Comparison of ENCODE assay signal across 31 cellular contexts in the genomic region with DNA sequence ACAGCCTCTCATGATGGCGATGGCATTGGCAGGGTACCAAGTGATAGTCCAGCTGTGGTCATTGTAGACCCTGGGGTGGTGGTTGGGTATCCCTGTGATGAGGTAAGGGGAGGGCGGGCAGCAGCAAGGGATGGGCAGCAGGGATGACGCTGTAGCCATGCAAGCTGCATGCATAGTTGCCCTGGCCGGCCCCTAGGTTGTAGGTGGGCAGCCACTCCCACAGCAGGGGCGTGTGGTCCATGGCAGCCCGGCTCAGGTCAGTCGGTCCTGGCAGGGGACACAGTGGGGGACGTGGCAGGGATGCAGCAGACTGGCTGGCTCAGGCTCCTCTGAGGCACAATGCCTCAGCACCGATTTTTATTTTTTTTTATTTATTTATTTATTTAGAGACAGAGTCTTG.
"Had no signal": no experiment of that assay in that cellular context is flagged by ENCODE, and none has a peak within 500 bp of the region (broad histone marks: within the 10 kb centered on the region; RNA-seq: fewer than 3 reads in every experiment).

No MANE protein-coding gene starts in this region.

- ATAC-seq: activated CD4-positive, alpha-beta T cell treated with anti-CD3 and anti-CD28 coated beads for 36 hours; activated CD8-positive, alpha-beta memory T cell treated with anti-CD3 and anti-CD28 coated beads, Interleukin-2, amount 10 ng/mL, durations not matched to agents 7 days and 5 days; activated CD8-positive, alpha-beta T cell treated with anti-CD3 and anti-CD28 coated beads, Interleukin-2, amount 10 ng/mL, durations not matched to agents 7 days and 5 days; activated naive CD4-positive, alpha-beta T cell treated with anti-CD3 and anti-CD28 coated beads, Interleukin-2, amount 50 U/mL, for 72 hours; activated T-cell treated with anti-CD3 and anti-CD28 coated beads, Interleukin-2, amount 50 U/mL, for 72 hours; effector memory CD8-positive, alpha-beta T cell; foreskin keratinocyte; gastrocnemius medialis had no signal

- H3K4me3 ChIP-seq: ascending aorta, breast epithelium, cardiac muscle cell, esophagus muscularis mucosa, gastrocnemius medialis, heart right ventricle had no signal

- DNase-seq: activated CD4-positive, alpha-beta memory T cell treated with anti-CD3 and anti-CD28 coated beads for 36 hours; activated CD4-positive, alpha-beta T cell treated with anti-CD3 and anti-CD28 coated beads for 36 hours; activated CD4-positive, alpha-beta T cell treated with anti-CD3 and anti-CD28 coated beads, Interleukin-2, amount 10 ng/mL, durations not matched to agents 24 days and 14 days; activated CD4-positive, CD25-positive, alpha-beta regulatory T cell; activated CD4-positive, CD25-positive, alpha-beta regulatory T cell treated with anti-CD3 and anti-CD28 coated beads, Interleukin-2, amount 50 U/mL, for 72 hours; activated CD8-positive, alpha-beta memory T cell treated with anti-CD3 and anti-CD28 coated beads, Interleukin-2, amount 10 ng/mL, durations not matched to agents 7 days and 5 days; activated CD8-positive, alpha-beta memory T cell treated with anti-CD3 and anti-CD28 coated beads, Interleukin-2, amount 50 U/mL, for 4 hours; activated CD8-positive, alpha-beta T cell treated with anti-CD3 and anti-CD28 coated beads, Interleukin-2, amount 10 ng/mL, durations not matched to agents 7 days and 5 days; activated gamma-delta T cell; activated naive CD4-positive, alpha-beta T cell; activated naive CD4-positive, alpha-beta T cell treated with anti-CD3 and anti-CD28 coated beads, Interleukin-2, amount 10 ng/mL, durations not matched to agents 7 days and 5 days; activated naive CD8-positive, alpha-beta T cell treated with anti-CD3 and anti-CD28 coated beads, Interleukin-2, amount 10 ng/mL, durations not matched to agents 7 days and 5 days; activated T-cell treated with anti-CD3 and anti-CD28 coated beads, Interleukin-2, amount 50 U/mL, for 1 hour; activated T-cell treated with anti-CD3 and anti-CD28 coated beads, Interleukin-2, amount 50 U/mL, for 72 hours; central memory CD4-positive, alpha-beta T cell; cerebellar nuclear complex; cortex of kidney; dermis blood vessel endothelial cell; effector CD4-positive, alpha-beta T cell; effector memory CD8-positive, alpha-beta T cell; erythroblast; foreskin keratinocyte; gastrocnemius medialis; glutamatergic neuron; heart right ventricle; T-helper 2 cell had no signal

- H3K27ac ChIP-seq: ascending aorta, breast epithelium, cardiac muscle cell, esophagus muscularis mucosa, foreskin keratinocyte, gastrocnemius medialis, heart right ventricle had no signal
